In the genomic region with DNA sequence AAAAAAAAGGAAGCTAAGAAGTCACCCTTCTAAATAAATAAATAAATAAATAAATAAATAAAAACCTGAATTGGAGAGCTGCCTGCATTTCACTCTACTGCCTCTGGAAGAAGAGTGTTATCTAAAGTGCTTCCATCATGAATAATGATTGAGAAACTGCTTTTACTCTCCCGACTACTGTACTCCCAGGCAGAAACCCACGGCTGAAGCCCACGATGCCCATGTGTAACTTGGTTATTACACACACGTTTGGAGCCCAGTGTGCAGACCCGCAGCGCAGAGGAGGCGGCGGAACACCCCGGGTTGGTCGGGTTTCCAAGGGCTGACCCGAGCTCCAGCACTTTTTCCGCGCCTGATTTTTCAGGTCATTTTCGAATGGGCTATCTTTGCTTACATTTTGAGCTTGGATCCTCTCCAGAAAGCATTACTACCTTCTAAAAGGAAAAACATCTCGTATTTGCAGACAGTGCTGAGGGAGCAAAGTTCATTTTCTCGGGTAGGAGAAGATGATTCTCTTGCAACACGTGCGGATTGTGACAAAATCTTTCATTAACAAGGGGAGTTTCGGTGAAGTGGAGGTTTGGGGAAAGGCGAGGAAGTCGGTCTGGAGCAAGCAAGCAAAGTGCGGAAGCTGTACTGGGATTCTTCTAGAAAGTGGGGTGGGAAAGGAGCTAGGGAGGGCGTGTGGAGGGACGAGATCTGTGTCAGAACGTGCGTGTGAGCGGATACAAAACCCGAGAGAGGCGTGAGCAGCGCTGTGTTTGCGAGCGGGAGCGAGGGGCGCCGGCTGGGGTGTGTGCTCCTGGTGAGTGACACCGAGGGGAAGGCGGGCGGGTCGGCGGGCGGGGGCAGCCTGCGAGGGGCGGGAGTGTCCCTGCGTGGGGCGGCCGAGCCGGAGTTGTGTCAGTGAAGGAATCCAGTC, we compare ENCODE assay signal across 1 cellular context.
TF ChIP-seq lines count a peak whose summit lies in the region.

SPATS2L (plus strand) TSS at position 897 of the 922 bp plus-strand sequence. CDS start 82,552 bp downstream, outside the sequence.

TF ChIP-seq in SK-N-SH, 30 proteins besides CTCF, POLR2A, EP300 and RAD21:
- TF ChIP-seq SMC3 (IDR thresholded peaks at IDR 0.05; ENCODE audit: low read depth, low read length), result no peak
- no peak for TF ChIP-seq FOXJ3 (CRISPR knock-in tag; IDR thresholded peaks at IDR 0.05)
- no peak for TF ChIP-seq JUND (IDR thresholded peaks at IDR 0.05)
- no peak for TF ChIP-seq YY1 (IDR thresholded peaks at IDR 0.05; ENCODE audit: low read depth)
- peak; percentile 26; the same call in 1 of the 2 replicates for TF ChIP-seq NFIC (IDR thresholded peaks at IDR 0.05; ENCODE audit: borderline replicate concordance)
- no peak for TF ChIP-seq RXRA (IDR thresholded peaks at IDR 0.05; ENCODE audit: borderline replicate concordance, low read depth)
- no peak for TF ChIP-seq TCF12 (IDR thresholded peaks at IDR 0.05)
- TF ChIP-seq, protein P1, sequence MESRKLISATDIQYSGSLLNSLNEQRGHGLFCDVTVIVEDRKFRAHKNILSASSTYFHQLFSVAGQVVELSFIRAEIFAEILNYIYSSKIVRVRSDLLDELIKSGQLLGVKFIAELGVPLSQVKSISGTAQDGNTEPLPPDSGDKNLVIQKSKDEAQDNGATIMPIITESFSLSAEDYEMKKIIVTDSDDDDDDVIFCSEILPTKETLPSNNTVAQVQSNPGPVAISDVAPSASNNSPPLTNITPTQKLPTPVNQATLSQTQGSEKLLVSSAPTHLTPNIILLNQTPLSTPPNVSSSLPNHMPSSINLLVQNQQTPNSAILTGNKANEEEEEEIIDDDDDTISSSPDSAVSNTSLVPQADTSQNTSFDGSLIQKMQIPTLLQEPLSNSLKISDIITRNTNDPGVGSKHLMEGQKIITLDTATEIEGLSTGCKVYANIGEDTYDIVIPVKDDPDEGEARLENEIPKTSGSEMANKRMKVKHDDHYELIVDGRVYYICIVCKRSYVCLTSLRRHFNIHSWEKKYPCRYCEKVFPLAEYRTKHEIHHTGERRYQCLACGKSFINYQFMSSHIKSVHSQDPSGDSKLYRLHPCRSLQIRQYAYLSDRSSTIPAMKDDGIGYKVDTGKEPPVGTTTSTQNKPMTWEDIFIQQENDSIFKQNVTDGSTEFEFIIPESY (IDR thresholded peaks at IDR 0.05; ENCODE audit: borderline replicate concordance, low read depth), result no peak
- no peak for TF ChIP-seq MEF2A (IDR thresholded peaks at IDR 0.05; ENCODE audit: borderline replicate concordance, low read depth)
- 0 out of 2 replicates have a peak, but pooled peaks have one; percentile 77 for TF ChIP-seq MXI1 (IDR thresholded peaks at IDR 0.05; ENCODE audit: low read depth, low read length)
- TF ChIP-seq EZH2phosphoT487 (IDR thresholded peaks at IDR 0.05; ENCODE audit: borderline replicate concordance, low read depth), result no peak
- TF ChIP-seq, protein P2, sequence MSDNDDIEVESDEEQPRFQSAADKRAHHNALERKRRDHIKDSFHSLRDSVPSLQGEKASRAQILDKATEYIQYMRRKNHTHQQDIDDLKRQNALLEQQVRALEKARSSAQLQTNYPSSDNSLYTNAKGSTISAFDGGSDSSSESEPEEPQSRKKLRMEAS (IDR thresholded peaks at IDR 0.05; ENCODE audit: low read depth), result peak; percentile 39
- TF ChIP-seq FOXM1 (IDR thresholded peaks at IDR 0.05; ENCODE audit: low read depth), result no peak
- TF ChIP-seq, protein P3, sequence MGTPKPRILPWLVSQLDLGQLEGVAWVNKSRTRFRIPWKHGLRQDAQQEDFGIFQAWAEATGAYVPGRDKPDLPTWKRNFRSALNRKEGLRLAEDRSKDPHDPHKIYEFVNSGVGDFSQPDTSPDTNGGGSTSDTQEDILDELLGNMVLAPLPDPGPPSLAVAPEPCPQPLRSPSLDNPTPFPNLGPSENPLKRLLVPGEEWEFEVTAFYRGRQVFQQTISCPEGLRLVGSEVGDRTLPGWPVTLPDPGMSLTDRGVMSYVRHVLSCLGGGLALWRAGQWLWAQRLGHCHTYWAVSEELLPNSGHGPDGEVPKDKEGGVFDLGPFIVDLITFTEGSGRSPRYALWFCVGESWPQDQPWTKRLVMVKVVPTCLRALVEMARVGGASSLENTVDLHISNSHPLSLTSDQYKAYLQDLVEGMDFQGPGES (IDR thresholded peaks at IDR 0.05; ENCODE audit: low read depth, low read length), result no peak
- 0 out of 2 replicates have a peak, but pooled peaks have one; percentile 9 for TF ChIP-seq GABPA (IDR thresholded peaks at IDR 0.05; ENCODE audit: low read depth)
- TF ChIP-seq POLR2AphosphoS5 (IDR thresholded peaks at IDR 0.05; ENCODE audit: low read depth, low read length), result peak; percentile 25; the same call in 1 of the 2 replicates
- no peak for TF ChIP-seq RCOR1 (IDR thresholded peaks at IDR 0.05; ENCODE audit: low read length)
- TF ChIP-seq RFX5 (IDR thresholded peaks at IDR 0.05; ENCODE audit: low read length), result no peak
- TF ChIP-seq, protein P4, sequence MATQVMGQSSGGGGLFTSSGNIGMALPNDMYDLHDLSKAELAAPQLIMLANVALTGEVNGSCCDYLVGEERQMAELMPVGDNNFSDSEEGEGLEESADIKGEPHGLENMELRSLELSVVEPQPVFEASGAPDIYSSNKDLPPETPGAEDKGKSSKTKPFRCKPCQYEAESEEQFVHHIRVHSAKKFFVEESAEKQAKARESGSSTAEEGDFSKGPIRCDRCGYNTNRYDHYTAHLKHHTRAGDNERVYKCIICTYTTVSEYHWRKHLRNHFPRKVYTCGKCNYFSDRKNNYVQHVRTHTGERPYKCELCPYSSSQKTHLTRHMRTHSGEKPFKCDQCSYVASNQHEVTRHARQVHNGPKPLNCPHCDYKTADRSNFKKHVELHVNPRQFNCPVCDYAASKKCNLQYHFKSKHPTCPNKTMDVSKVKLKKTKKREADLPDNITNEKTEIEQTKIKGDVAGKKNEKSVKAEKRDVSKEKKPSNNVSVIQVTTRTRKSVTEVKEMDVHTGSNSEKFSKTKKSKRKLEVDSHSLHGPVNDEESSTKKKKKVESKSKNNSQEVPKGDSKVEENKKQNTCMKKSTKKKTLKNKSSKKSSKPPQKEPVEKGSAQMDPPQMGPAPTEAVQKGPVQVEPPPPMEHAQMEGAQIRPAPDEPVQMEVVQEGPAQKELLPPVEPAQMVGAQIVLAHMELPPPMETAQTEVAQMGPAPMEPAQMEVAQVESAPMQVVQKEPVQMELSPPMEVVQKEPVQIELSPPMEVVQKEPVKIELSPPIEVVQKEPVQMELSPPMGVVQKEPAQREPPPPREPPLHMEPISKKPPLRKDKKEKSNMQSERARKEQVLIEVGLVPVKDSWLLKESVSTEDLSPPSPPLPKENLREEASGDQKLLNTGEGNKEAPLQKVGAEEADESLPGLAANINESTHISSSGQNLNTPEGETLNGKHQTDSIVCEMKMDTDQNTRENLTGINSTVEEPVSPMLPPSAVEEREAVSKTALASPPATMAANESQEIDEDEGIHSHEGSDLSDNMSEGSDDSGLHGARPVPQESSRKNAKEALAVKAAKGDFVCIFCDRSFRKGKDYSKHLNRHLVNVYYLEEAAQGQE (IDR thresholded peaks at IDR 0.05; ENCODE audit: low read depth, low read length), result no peak
- TF ChIP-seq CHD2 (IDR thresholded peaks at IDR 0.05; ENCODE audit: low read length, partially characterized antibody), result peak; percentile 18
- TF ChIP-seq ELF1 (IDR thresholded peaks at IDR 0.05), result 0 out of 2 replicates have a peak, but pooled peaks have one; percentile 20
- TF ChIP-seq, protein P5, sequence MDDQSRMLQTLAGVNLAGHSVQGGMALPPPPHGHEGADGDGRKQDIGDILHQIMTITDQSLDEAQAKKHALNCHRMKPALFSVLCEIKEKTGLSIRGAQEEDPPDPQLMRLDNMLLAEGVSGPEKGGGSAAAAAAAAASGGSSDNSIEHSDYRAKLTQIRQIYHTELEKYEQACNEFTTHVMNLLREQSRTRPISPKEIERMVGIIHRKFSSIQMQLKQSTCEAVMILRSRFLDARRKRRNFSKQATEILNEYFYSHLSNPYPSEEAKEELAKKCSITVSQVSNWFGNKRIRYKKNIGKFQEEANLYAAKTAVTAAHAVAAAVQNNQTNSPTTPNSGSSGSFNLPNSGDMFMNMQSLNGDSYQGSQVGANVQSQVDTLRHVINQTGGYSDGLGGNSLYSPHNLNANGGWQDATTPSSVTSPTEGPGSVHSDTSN (IDR thresholded peaks at IDR 0.05), result peak; percentile 84
- TF ChIP-seq TEAD4 (IDR thresholded peaks at IDR 0.05; ENCODE audit: borderline replicate concordance, insufficient read depth), result no peak; the same call in 1 of the 2 replicates
- TF ChIP-seq, protein P6, sequence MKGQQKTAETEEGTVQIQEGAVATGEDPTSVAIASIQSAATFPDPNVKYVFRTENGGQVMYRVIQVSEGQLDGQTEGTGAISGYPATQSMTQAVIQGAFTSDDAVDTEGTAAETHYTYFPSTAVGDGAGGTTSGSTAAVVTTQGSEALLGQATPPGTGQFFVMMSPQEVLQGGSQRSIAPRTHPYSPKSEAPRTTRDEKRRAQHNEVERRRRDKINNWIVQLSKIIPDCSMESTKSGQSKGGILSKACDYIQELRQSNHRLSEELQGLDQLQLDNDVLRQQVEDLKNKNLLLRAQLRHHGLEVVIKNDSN (IDR thresholded peaks at IDR 0.05; ENCODE audit: borderline replicate concordance, low read depth), result no peak
- TF ChIP-seq GATA2 (CRISPR knock-in tag; IDR thresholded peaks at IDR 0.05), result no peak
- no peak for TF ChIP-seq USF2 (IDR thresholded peaks at IDR 0.05; ENCODE audit: borderline replicate concordance, low read depth, low read length)
- TF ChIP-seq NRF1 (IDR thresholded peaks at IDR 0.05; ENCODE audit: low read depth, low read length), result no peak
- peak; percentile 67; the same call in 1 of the 2 replicates for TF ChIP-seq TAF1 (IDR thresholded peaks at IDR 0.05; ENCODE audit: borderline replicate concordance, low read depth, low read length)
- no peak for TF ChIP-seq SIN3A (IDR thresholded peaks at IDR 0.05; ENCODE audit: borderline replicate concordance, low read depth, low read length)
- TF ChIP-seq FOSL2 (IDR thresholded peaks at IDR 0.05; ENCODE audit: borderline replicate concordance, low read depth), result no peak
